ENCODE assay signal across 17 cellular contexts in the genomic region with DNA sequence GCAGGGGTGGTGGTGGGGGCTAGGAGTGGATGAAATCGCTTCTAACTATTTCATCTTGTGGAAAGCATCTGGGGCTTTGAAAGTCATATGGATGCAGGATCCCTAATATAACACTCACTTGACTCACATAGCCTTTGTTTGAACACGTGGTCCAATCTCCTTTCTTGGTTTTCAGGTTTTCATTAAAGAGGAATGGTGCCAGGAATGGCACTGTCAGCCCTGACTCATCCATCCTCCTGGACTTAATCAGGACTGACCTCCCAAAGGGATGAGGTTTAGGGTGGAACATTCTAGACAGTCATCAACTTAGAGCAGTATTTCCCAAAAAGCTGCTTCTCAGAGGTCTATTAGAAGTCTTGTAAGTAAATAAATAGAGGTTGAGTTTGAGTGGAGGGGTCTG.
DNase-seq lines count a peak whose midpoint lies in the region; ATAC-seq, FAIRE-seq and TF ChIP-seq lines count a peak whose summit lies in the region.
"Had no signal": no experiment of that assay in that cellular context is flagged by ENCODE, and none has a peak within 500 bp of the region (broad histone marks: within the 10 kb centered on the region; RNA-seq: fewer than 3 reads in every experiment).

No MANE protein-coding gene starts in this region.

- H3K9ac ChIP-seq in astrocyte (ENCODE audit: low read length), result peak overlapping the region; percentile 9

- H3K9me2 ChIP-seq in OCI-LY7 (ENCODE audit: insufficient read depth, low read length), result no peaks in the 10 kb centered on the region

- no peaks in the 10 kb centered on the region for H4K20me1 ChIP-seq in astrocyte (ENCODE audit: insufficient read depth, low read length)
- no peaks in the 10 kb centered on the region for H4K20me1 ChIP-seq in OCI-LY7 (ENCODE audit: insufficient read depth, low read length)

- H3K4me3 Mint-ChIP-seq in astrocyte (ENCODE audit: unreplicated experiment), result no peak overlapping the region
- H3K4me3 Mint-ChIP-seq: activated T-cell treated with anti-CD3 and anti-CD28 coated beads, Interleukin-2, amount 50 U/mL, for 24 hours had no signal

- H3K36me3 ChIP-seq in astrocyte (ENCODE audit: insufficient read depth, low read length) (no peaks in the 10 kb centered on the region), OCI-LY7 (ENCODE audit: insufficient read depth, low read length) (no peaks in the 10 kb centered on the region)
- H3K36me3 ChIP-seq: pancreas had no signal

- no peaks in the 10 kb centered on the region for H3K79me2 ChIP-seq in astrocyte (ENCODE audit: insufficient read depth, low read length)
- no peaks in the 10 kb centered on the region for H3K79me2 ChIP-seq in OCI-LY7 (ENCODE audit: insufficient read depth, low read depth, low read length)

- peaks cover 37% of the 10 kb centered on the region for H3K4me1 ChIP-seq in astrocyte (ENCODE audit: insufficient read depth, low read length)
- no peaks in the 10 kb centered on the region for H3K4me1 ChIP-seq in OCI-LY7 (ENCODE audit: insufficient read depth, low read length, poor library complexity, severe bottlenecking)
- H3K4me1 ChIP-seq: pancreas had no signal

- H2AFZ ChIP-seq in astrocyte (ENCODE audit: low read depth, low read length) (no peak overlapping the region), OCI-LY7 (ENCODE audit: low read length) (no peak overlapping the region)

- CTCF ChIA-PET in AG04449 (lab: Yijun Ruan, JAX) (no interaction called here), OCI-LY7 (lab: Charles Lee; ENCODE audit: unreplicated experiment) (no interaction called here)

- H3K27me3 ChIP-seq in astrocyte (ENCODE audit: insufficient read depth, low read length), result no peaks in the 10 kb centered on the region
- H3K27me3 ChIP-seq: pancreas had no signal

- H3K27ac ChIP-seq in astrocyte (ENCODE audit: low read depth, low read length) (peak overlapping the region; percentile 66), OCI-LY7 (ENCODE audit: low read depth, low read length, poor library complexity, severe bottlenecking) (no peak overlapping the region)
- H3K27ac ChIP-seq: pancreas had no signal

- no peak overlapping the region for H3K27ac Mint-ChIP-seq in astrocyte (ENCODE audit: unreplicated experiment)
- H3K27ac Mint-ChIP-seq: activated T-cell treated with anti-CD3 and anti-CD28 coated beads, Interleukin-2, amount 50 U/mL, for 24 hours had no signal

- peaks cover 3% of the 10 kb centered on the region for H3K9me3 Mint-ChIP-seq in astrocyte (ENCODE audit: unreplicated experiment)

- H3K4me3 ChIP-seq in AG04449 (ENCODE audit: low read depth, low read length), result no peak overlapping the region
- H3K4me3 ChIP-seq in astrocyte (ENCODE audit: insufficient read depth, low read depth, low read length), result no peak overlapping the region
- no peak overlapping the region for H3K4me3 ChIP-seq in foreskin fibroblast (ENCODE audit: low read depth in 1 of 2, low read length in 2 of 2)
- H3K4me3 ChIP-seq in OCI-LY7 (ENCODE audit: low read depth, low read length, poor library complexity, severe bottlenecking), result no peak overlapping the region
- H3K4me3 ChIP-seq: K562, pancreas had no signal

- peaks cover 11% of the 10 kb centered on the region for H3K4me1 Mint-ChIP-seq in astrocyte (ENCODE audit: low read depth, unreplicated experiment)

- intact Hi-C loops in OCI-LY7 (cut with micrococcal nuclease; ENCODE audit: unreplicated experiment), result no loop called here

- no TSS peak for BruUV-seq in OCI-LY7 (replicated peaks; lab: Mats Ljungman, UMichigan)

- peak; percentile 99 for FAIRE-seq in astrocyte (lab: Jason Lieb, UNC)
- FAIRE-seq: K562, pancreas had no signal

- H3K9me3 ChIP-seq in astrocyte (ENCODE audit: insufficient read depth, low read depth, low read length) (no peaks in the 10 kb centered on the region), OCI-LY7 (ENCODE audit: low read length) (no peaks in the 10 kb centered on the region)
- H3K9me3 ChIP-seq: pancreas had no signal

- ATAC-seq in GM18502 (IDR thresholded peaks at IDR 0.05; ENCODE audit: poor library complexity, unreplicated experiment), result no peak
- ATAC-seq: K562, pancreas had no signal

- H3K4me2 ChIP-seq in astrocyte (ENCODE audit: low read length) (peak overlapping the region; percentile 49), OCI-LY7 (ENCODE audit: low read length) (no peak overlapping the region)

- H3K27me3 Mint-ChIP-seq in astrocyte (ENCODE audit: low read depth, unreplicated experiment), result peaks cover 2% of the 10 kb centered on the region

- POLR2A ChIA-PET in AG04449 (lab: Yijun Ruan, JAX), result no interaction called here
- POLR2A ChIA-PET in OCI-LY7 (lab: Charles Lee), result no interaction called here

- DNase-seq in AG04449 (ENCODE audit: low read depth, low spot score) (peak; percentile 79), HK-2 (ENCODE audit: unreplicated experiment) (peak; percentile 17), astrocyte (ENCODE audit: low read depth) (peak; percentile 96), foreskin fibroblast (peak; percentile 96 to 98), OCI-LY7 (ENCODE audit: low spot score) (no peak), nucleus accumbens (lab: John Stamatoyannopoulos, UW) (no peak)
- DNase-seq in stimulated activated CD4-positive, alpha-beta T cell treated with anti-CD3 and anti-CD28 coated beads, Interleukin-2, amount 100 ng/mL, for 24 hours, result no peak
- DNase-seq: activated CD4-positive, CD25-positive, alpha-beta regulatory T cell treated with anti-CD3 and anti-CD28 coated beads, Interleukin-2, amount 50 U/mL, for 72 hours; activated T-cell treated with anti-CD3 and anti-CD28 coated beads, Interleukin-2, amount 50 U/mL, for 24 hours; DMS79; effector memory CD4-positive, alpha-beta T cell; mesendoderm; NCI-H187; NCI-H774; pancreas had no signal

- TF ChIP-seq CTCF in AG04449 (IDR thresholded peaks at IDR 0.05; ENCODE audit: insufficient read depth, low read length, missing control alignments) (no peak), astrocyte (IDR thresholded peaks at IDR 0.05; ENCODE audit: insufficient read depth, low read depth, low read length) (no peak), foreskin fibroblast (IDR thresholded peaks at IDR 0.05; ENCODE audit: low read depth, low read length) (no peak), OCI-LY7 (conservative IDR thresholded peaks at IDR 0.05; ENCODE audit: low read length) (no peak)

- no peaks in the 10 kb centered on the region for H3K36me3 Mint-ChIP-seq in astrocyte (ENCODE audit: low read depth, unreplicated experiment)

Comparison
In these comparisons a context has a peak if more than half of its experiments do, and no peak if none do; other contexts are left out.
1. DNase-seq: peak in AG04449 (single experiment), HK-2 (single experiment), astrocyte (single experiment) and foreskin fibroblast (2 of 2); none in OCI-LY7 (single experiment), nucleus accumbens (0 of 56) and stimulated activated CD4-positive, alpha-beta T cell treated with anti-CD3 and anti-CD28 coated beads, Interleukin-2, amount 100 ng/mL, for 24 hours (0 of 2).